Comparison of ENCODE assay signal across 1 cellular context in genomic region chr14:100790785-100791667, GRCh38.
TF ChIP-seq lines count a peak whose summit lies in the region.

No MANE protein-coding gene starts in this region.

TF ChIP-seq in endothelial cell of umbilical vein, 7 proteins besides CTCF, POLR2A, EP300 and RAD21:
- TF ChIP-seq MYC (IDR thresholded peaks at IDR 0.05; ENCODE audit: low read depth, low read length): no peak
- TF ChIP-seq FOS (IDR thresholded peaks at IDR 0.05; ENCODE audit: borderline replicate concordance, insufficient read depth, low read length): no peak
- no peak for TF ChIP-seq JUN (IDR thresholded peaks at IDR 0.05; ENCODE audit: borderline replicate concordance, insufficient read depth, insufficient read length, low read depth)
- no peak for TF ChIP-seq GATA2 (IDR thresholded peaks at IDR 0.05; ENCODE audit: insufficient read depth, insufficient read length, low read depth, low read length)
- no peak for TF ChIP-seq POLR2AphosphoS5 (IDR thresholded peaks at IDR 0.05; ENCODE audit: insufficient read depth, low read depth, low read length)
- no peak for TF ChIP-seq EZH2 (IDR thresholded peaks at IDR 0.05; ENCODE audit: borderline replicate concordance, low read depth, low read length, severe bottlenecking)
- no peak for TF ChIP-seq MAX (IDR thresholded peaks at IDR 0.05; ENCODE audit: insufficient read depth, insufficient read length)
